Comparison of ENCODE assay signal across 8 cellular contexts in the genomic region with DNA sequence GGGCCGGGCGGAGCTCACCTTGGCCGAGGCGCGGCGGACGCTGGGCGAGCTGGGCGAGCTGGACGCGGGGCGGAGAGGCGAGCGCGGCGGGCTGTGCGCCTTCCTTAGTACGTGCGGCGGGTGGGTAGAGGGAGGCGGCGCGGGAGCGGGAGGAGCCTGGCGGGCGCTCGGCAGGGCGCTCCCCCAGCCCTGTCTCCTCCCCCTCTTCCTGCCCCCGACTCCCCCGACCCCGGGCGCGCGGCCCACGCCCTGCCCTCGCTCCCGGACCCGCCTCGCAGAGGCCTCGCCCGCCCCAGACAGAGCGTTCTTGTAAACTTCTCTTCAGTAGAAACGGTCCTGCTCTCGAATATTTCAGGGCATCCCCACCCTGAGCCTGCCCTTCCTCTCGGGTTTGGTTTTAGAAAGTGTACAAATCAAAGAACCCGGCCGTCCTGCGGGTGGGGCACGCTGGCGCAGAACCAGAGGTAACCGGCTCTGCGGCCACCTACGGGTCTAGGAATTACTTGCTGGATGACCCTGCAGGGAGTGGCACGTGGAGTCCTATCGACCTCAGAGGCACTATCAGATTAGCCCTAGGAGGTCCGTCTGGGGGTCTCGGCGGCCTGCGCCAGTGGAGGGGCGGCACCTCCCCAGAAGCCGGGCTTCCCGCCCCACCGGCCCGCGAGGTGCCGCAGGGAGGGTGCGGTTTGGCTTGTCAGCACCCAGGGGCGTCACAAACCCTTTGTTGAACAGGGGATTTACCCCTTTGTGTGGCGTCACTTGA. TPM values are rescaled to one million over a fixed set of nuclear protein-coding genes. Genes with fewer than 3 reads are reported as not detected.
DNase-seq lines count a peak whose midpoint lies in the region; ATAC-seq and TF ChIP-seq lines count a peak whose summit lies in the region.

A gene with protein sequence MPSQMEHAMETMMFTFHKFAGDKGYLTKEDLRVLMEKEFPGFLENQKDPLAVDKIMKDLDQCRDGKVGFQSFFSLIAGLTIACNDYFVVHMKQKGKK (minus strand): TSS at position 126 of the 763 bp plus-strand sequence. CDS start 7,629 bp downstream, outside the sequence.

- peak within 1 kb of the TSS; percentile 87 for H3K27ac ChIP-seq in HCT116 (ENCODE audit: low read depth, low read length)
- no peak within 1 kb of the TSS for H3K27ac ChIP-seq in SK-N-MC
- peak within 1 kb of the TSS; percentile 30 to 87 for H3K27ac ChIP-seq in ovary
- H3K27ac ChIP-seq in upper lobe of right lung, result peak within 1 kb of the TSS; percentile 90

- no peaks in the 10 kb centered on the region for H3K9me2 ChIP-seq in HCT116 (ENCODE audit: insufficient read depth)

- no peak for TF ChIP-seq RAD21 in HCT116 (IDR thresholded peaks at IDR 0.05; ENCODE audit: low read depth)

- intact Hi-C loops in HCT116 (cut with micrococcal nuclease) (loop anchor here (2.0 kb wide), 1 partner anchor 49 kb away; no protein-coding TSS in a partner anchor), ovary (cut with DNase I) (loop anchor here in 2 of 4 donors (5.0 kb wide), 1 partner anchor 57 kb away; no protein-coding TSS in a partner anchor), upper lobe of right lung (cut with DNase I) (no loop called here)
- intact Hi-C loops in activated naive CD4-positive, alpha-beta T cell treated with anti-CD3 and anti-CD28 coated beads for 36 hours (cut with micrococcal nuclease), result loop anchor here (1.0 kb wide), 2 partner anchors 10 to 21 kb away; no protein-coding TSS in a partner anchor

- H3K9me3 Mint-ChIP-seq in activated naive CD4-positive, alpha-beta T cell treated with anti-CD3 and anti-CD28 coated beads for 36 hours, result no peaks in the 10 kb centered on the region

- peak; percentile 80 for DNase-seq in AG08396 (ENCODE audit: low spot score)
- no peak for DNase-seq in HCT116 (ENCODE audit: low read depth, low spot score)
- DNase-seq in SK-N-MC (ENCODE audit: low read depth, low spot score), result no peak
- DNase-seq in activated naive CD4-positive, alpha-beta T cell treated with anti-CD3 and anti-CD28 coated beads for 36 hours, result peak; percentile 73
- DNase-seq in germinal center (ENCODE audit: low spot score), result peak; percentile 72
- DNase-seq in ovary, result peak; percentile 82 to 89 (median 88)
- peak; percentile 93 for DNase-seq in upper lobe of right lung
- DNase-seq in NCI-H187 treated with DMSO at 0.1 percent for 48 hours (lab: John Stamatoyannopoulos, UW), result no peak

- H3K9me3 ChIP-seq in HCT116 (ENCODE audit: control insufficient read depth in 1 of 2, insufficient read depth in 1 of 2, low read depth in 1 of 2, low read length in 2 of 2), result no peaks in the 10 kb centered on the region
- no peaks in the 10 kb centered on the region for H3K9me3 ChIP-seq in SK-N-MC (ENCODE audit: low read depth, low read length)
- H3K9me3 ChIP-seq in ovary, result no peaks in the 10 kb centered on the region
- no peaks in the 10 kb centered on the region for H3K9me3 ChIP-seq in upper lobe of right lung

- H3K36me3 ChIP-seq in HCT116 (ENCODE audit: control insufficient read depth in 1 of 2, insufficient read depth in 2 of 2, low read length in 2 of 2), result no peaks in the 10 kb centered on the region
- H3K36me3 ChIP-seq in SK-N-MC (ENCODE audit: insufficient read depth, low read length), result no peaks in the 10 kb centered on the region
- no peaks in the 10 kb centered on the region for H3K36me3 ChIP-seq in ovary
- H3K36me3 ChIP-seq in upper lobe of right lung, result no peaks in the 10 kb centered on the region

- peak within 1 kb of the TSS; percentile 94 for H3K4me3 Mint-ChIP-seq in activated naive CD4-positive, alpha-beta T cell treated with anti-CD3 and anti-CD28 coated beads for 36 hours

- ATAC-seq in HCT116 (peak; percentile 58), upper lobe of right lung (peak; percentile 82)

- H3K27ac Mint-ChIP-seq in activated naive CD4-positive, alpha-beta T cell treated with anti-CD3 and anti-CD28 coated beads for 36 hours, result peak within 1 kb of the TSS; percentile 92

- BruUV-seq in HCT116 (replicated peaks; lab: Mats Ljungman, UMichigan), result no TSS peak

- CTCF ChIA-PET in HCT116 (lab: Charles Lee), result interaction anchor here (1.1 to 5.3 kb wide), 5 partner anchors 8 to 85 kb away, joined by 3 to 84 read pairs (median 10); a partner anchor contains a TSS
- CTCF ChIA-PET in activated naive CD4-positive, alpha-beta T cell treated with anti-CD3 and anti-CD28 coated beads for 36 hours (lab: Charles Lee), result interaction anchor here (0.9 to 11.0 kb wide), 4 partner anchors 10 to 59 kb away, joined by 3 to 233 read pairs (median 33); no protein-coding TSS in a partner anchor

- H3K4me3 ChIP-seq in HCT116 (replicated peaks in 1 of 2; ENCODE audit: low read depth in 1 of 2, low read length in 2 of 2) (peak within 1 kb of the TSS; percentile 91 to 92), SK-N-MC (peak within 1 kb of the TSS; percentile 87), ovary (peak within 1 kb of the TSS; percentile 61), upper lobe of right lung (peak within 1 kb of the TSS; percentile 77)

- H3K9ac ChIP-seq in HCT116 (ENCODE audit: low read length) (peak within 1 kb of the TSS; percentile 95), SK-N-MC (ENCODE audit: insufficient read length) (peak within 1 kb of the TSS; percentile 63)

- H4K20me1 ChIP-seq in HCT116 (ENCODE audit: insufficient read depth), result peaks cover 17% of the 10 kb centered on the region; the same call in 1 of the 2 replicates

- H3K4me1 Mint-ChIP-seq in activated naive CD4-positive, alpha-beta T cell treated with anti-CD3 and anti-CD28 coated beads for 36 hours (ENCODE audit: low read depth), result peaks cover 43% of the 10 kb centered on the region

- H3K27me3 ChIP-seq in HCT116 (ENCODE audit: insufficient read depth, low read length) (no peaks in the 10 kb centered on the region), ovary (no peaks in the 10 kb centered on the region), upper lobe of right lung (no peaks in the 10 kb centered on the region)

- 2 to 4% (median 3%) methylated on average over 40 to 69 of the region's 69 CpGs for WGBS in ovary, 3 donors

- peaks cover 53 to 74% of the 10 kb centered on the region in 2 experiments for H3K4me1 ChIP-seq in HCT116 (ENCODE audit: control insufficient read depth in 1 of 2, insufficient read depth in 2 of 2, low read length in 2 of 2)
- H3K4me1 ChIP-seq in ovary (ENCODE audit: insufficient read depth), result peaks cover 18% of the 10 kb centered on the region
- H3K4me1 ChIP-seq in upper lobe of right lung, result peaks cover 46% of the 10 kb centered on the region

- TF ChIP-seq EP300 in ovary (IDR thresholded peaks at IDR 0.05), result no peak

- H3K27me3 Mint-ChIP-seq in activated naive CD4-positive, alpha-beta T cell treated with anti-CD3 and anti-CD28 coated beads for 36 hours (ENCODE audit: low read depth), result no peaks in the 10 kb centered on the region

- no peak for TF ChIP-seq POLR2A in HCT116 (IDR thresholded peaks at IDR 0.05; ENCODE audit: borderline replicate concordance, extremely low read depth, insufficient read depth, insufficient read length)
- peak; percentile 72 for TF ChIP-seq POLR2A in ovary (IDR thresholded peaks at IDR 0.05)

- H3K36me3 Mint-ChIP-seq in activated naive CD4-positive, alpha-beta T cell treated with anti-CD3 and anti-CD28 coated beads for 36 hours (ENCODE audit: low read depth), result peaks cover 1% of the 10 kb centered on the region

- H2AFZ ChIP-seq in HCT116 (ENCODE audit: low read depth, low read length, poor library complexity, severe bottlenecking), result no peak within 1 kb of the TSS

- peaks cover 44% of the 10 kb centered on the region for H3K79me2 ChIP-seq in HCT116 (ENCODE audit: insufficient read depth, low read length)

- RAD21 ChIA-PET in HCT116 (lab: Charles Lee; ENCODE audit: low non-redundant PET in 1 of 2, low total read pairs in 2 of 2, uncharacterized antibody in 2 of 2, unreplicated experiment in 2 of 2), result interaction anchor here (0.7 to 3.1 kb wide), 3 partner anchors 26 kb away, joined by 3 to 25 read pairs (median 11); no protein-coding TSS in a partner anchor

- POLR2A ChIA-PET in HCT116 (lab: Charles Lee), result interaction anchor here (0.7 to 1.8 kb wide), 5 partner anchors 26 to 642 kb away, joined by 3 to 8 read pairs (median 6); a partner anchor contains a TSS

- peak within 1 kb of the TSS; percentile 81 for H3K4me2 ChIP-seq in HCT116 (ENCODE audit: low read length)

- TF ChIP-seq CTCF in HCT116 (IDR thresholded peaks at IDR 0.05 in 2 of 3, conservative IDR thresholded peaks at IDR 0.05 in 1 of 3; ENCODE audit: borderline replicate concordance in 1 of 3, insufficient read depth in 1 of 3, low read depth in 2 of 3, low read length in 2 of 3) (no peak), ovary (IDR thresholded peaks at IDR 0.05) (no peak), upper lobe of right lung (IDR thresholded peaks at IDR 0.05) (no peak)

TF ChIP-seq in HCT116, 20 proteins besides CTCF, POLR2A, EP300 and RAD21 (continues in another document):
- TF ChIP-seq ELF1 (IDR thresholded peaks at IDR 0.05; ENCODE audit: borderline replicate concordance, low read depth) (no peak), EGR1 (IDR thresholded peaks at IDR 0.05; ENCODE audit: low read depth) (peak; percentile 70), EZH2 (IDR thresholded peaks at IDR 0.05) (no peak), CBX3 (IDR thresholded peaks at IDR 0.05; ENCODE audit: low read depth) (no peak), FOSL1 (IDR thresholded peaks at IDR 0.05; ENCODE audit: low read depth) (no peak), POLR2AphosphoS5 (IDR thresholded peaks at IDR 0.05; ENCODE audit: low read depth, low read length) (peak; percentile 71), YY1 (IDR thresholded peaks at IDR 0.05; ENCODE audit: extremely low read depth, insufficient replicate concordance, low read depth, low read length) (no peak), ZFX (IDR thresholded peaks at IDR 0.05) (no peak), EZH2phosphoT487 (IDR thresholded peaks at IDR 0.05; ENCODE audit: borderline replicate concordance) (no peak), SP1 (IDR thresholded peaks at IDR 0.05; ENCODE audit: low read depth) (peak; percentile 50; the same call in 1 of the 2 replicates), SIN3A (IDR thresholded peaks at IDR 0.05; ENCODE audit: low read depth) (peak; percentile 44; the same call in 1 of the 2 replicates)
- TF ChIP-seq, protein P1, sequence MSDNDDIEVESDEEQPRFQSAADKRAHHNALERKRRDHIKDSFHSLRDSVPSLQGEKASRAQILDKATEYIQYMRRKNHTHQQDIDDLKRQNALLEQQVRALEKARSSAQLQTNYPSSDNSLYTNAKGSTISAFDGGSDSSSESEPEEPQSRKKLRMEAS (IDR thresholded peaks at IDR 0.05), result peak; percentile 77
- TF ChIP-seq, protein P2, sequence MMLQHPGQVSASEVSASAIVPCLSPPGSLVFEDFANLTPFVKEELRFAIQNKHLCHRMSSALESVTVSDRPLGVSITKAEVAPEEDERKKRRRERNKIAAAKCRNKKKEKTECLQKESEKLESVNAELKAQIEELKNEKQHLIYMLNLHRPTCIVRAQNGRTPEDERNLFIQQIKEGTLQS (IDR thresholded peaks at IDR 0.05), result no peak

RNA-seq across cellular contexts. Expression of the gene that starts here (rescaled TPM):
- 340 TPM for total RNA-seq in HCT116 (2021; ENCODE audit: unreplicated experiment)
- 152 and 230 TPM in 2 replicates for polyA plus RNA-seq in HCT116 (2012)
- total RNA-seq in activated naive CD4-positive, alpha-beta T cell treated with anti-CD3 and anti-CD28 coated beads for 36 hours, result 100 to 1,000 TPM; 159 to 170 TPM
- 100 to 1,000 TPM in 5 of 7 donors, 10 to 100 TPM in 2; 38.6 to 327 (median 213) TPM for total RNA-seq in ovary
- polyA plus RNA-seq in ovary, result 100 to 1,000 TPM; 175 to 642 TPM
- 643 TPM for total RNA-seq in upper lobe of right lung

Comparison
In these comparisons a context has a peak if more than half of its experiments do, and no peak if none do; other contexts are left out.
1. DNase-seq: peak in AG08396 (single experiment), activated naive CD4-positive, alpha-beta T cell treated with anti-CD3 and anti-CD28 coated beads for 36 hours (single experiment), germinal center (single experiment), ovary (5 of 5) and upper lobe of right lung (single experiment); none in HCT116 (single experiment), SK-N-MC (single experiment) and NCI-H187 treated with DMSO at 0.1 percent for 48 hours (single experiment).
2. Peak in every context shown above with its lines, with median percentiles within 50 percentile points of each other: H3K4me3 ChIP-seq.